ENCODE assay signal across 2 cellular contexts in genomic region chr21:44381874-44382273, GRCh38.
A peak's percentile ranks its signal among the peaks of the same experiment; 100 is the strongest.
TF ChIP-seq lines count a peak whose summit lies in the region.

No MANE protein-coding gene starts in this region.

TF ChIP-seq in HEK293, 187 proteins besides CTCF, POLR2A, EP300 and RAD21:
- TF ChIP-seq, protein P1, sequence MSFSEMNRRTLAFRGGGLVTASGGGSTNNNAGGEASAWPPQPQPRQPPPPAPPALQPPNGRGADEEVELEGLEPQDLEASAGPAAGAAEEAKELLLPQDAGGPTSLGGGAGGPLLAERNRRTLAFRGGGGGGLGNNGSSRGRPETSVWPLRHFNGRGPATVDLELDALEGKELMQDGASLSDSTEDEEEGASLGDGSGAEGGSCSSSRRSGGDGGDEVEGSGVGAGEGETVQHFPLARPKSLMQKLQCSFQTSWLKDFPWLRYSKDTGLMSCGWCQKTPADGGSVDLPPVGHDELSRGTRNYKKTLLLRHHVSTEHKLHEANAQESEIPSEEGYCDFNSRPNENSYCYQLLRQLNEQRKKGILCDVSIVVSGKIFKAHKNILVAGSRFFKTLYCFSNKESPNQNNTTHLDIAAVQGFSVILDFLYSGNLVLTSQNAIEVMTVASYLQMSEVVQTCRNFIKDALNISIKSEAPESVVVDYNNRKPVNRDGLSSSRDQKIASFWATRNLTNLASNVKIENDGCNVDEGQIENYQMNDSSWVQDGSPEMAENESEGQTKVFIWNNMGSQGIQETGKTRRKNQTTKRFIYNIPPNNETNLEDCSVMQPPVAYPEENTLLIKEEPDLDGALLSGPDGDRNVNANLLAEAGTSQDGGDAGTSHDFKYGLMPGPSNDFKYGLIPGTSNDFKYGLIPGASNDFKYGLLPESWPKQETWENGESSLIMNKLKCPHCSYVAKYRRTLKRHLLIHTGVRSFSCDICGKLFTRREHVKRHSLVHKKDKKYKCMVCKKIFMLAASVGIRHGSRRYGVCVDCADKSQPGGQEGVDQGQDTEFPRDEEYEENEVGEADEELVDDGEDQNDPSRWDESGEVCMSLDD (tag by site-specific recombination; IDR thresholded peaks at IDR 0.05), result no peak
- TF ChIP-seq ZNF366 (tag by site-specific recombination; conservative IDR thresholded peaks at IDR 0.05) (peak; percentile 93), ZBTB17 (tag by site-specific recombination; IDR thresholded peaks at IDR 0.05) (peak; percentile 77)
TF ChIP-seq in HEK293: peak in this region for 2.

TF ChIP-seq in K562, 482 proteins besides CTCF, POLR2A, EP300 and RAD21:
- TF ChIP-seq, protein P2, sequence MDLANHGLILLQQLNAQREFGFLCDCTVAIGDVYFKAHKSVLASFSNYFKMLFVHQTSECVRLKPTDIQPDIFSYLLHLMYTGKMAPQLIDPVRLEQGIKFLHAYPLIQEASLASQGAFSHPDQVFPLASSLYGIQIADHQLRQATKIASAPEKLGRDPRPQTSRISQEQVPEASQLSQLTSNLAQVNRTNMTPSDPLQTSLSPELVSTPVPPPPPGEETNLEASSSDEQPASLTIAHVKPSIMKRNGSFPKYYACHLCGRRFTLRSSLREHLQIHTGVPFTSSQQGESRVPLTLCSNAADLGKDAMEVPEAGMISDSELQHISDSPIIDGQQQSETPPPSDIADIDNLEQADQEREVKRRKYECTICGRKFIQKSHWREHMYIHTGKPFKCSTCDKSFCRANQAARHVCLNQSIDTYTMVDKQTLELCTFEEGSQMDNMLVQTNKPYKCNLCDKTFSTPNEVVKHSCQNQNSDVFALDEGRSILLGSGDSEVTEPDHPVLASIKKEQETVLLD (IDR thresholded peaks at IDR 0.05), result peak; percentile 70; the same call in 1 of the 2 replicates
- TF ChIP-seq ZNF695 (CRISPR knock-in tag; IDR thresholded peaks at IDR 0.05) (no peak), CTBP1 (IDR thresholded peaks at IDR 0.05; ENCODE audit: borderline replicate concordance) (no peak), DACH1 (IDR thresholded peaks at IDR 0.05; ENCODE audit: partially characterized antibody) (peak; percentile 97), GATA2 (CRISPR knock-in tag; IDR thresholded peaks at IDR 0.05) (peak; percentile 46; the same call in 1 of the 2 replicates), NUFIP1 (IDR thresholded peaks at IDR 0.05; ENCODE audit: partially characterized antibody) (no peak)
TF ChIP-seq in K562: peak in this region for 3.
